In the genomic region with DNA sequence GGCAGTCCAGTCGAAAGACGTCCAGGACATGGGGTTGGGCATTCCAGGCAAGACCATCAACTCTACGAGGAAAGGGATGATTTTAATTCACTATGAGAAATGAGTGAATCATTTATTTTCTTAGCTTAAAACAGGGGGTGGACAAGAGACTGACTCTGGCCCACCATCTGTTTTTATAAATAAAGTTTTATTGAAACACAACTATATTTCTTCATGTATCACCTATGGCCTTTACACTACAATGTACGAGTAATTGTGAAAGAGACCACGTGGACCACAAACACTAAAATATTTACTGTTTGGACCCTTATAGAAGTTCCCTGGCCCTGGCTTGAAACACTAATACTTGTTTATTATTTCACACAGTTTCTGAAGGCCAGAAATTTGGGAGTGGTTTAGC, we compare ENCODE assay signal across 8 cellular contexts. TPM values are rescaled to one million over a fixed set of nuclear protein-coding genes. Genes with fewer than 3 reads are reported as not detected.
"Had no signal": no experiment of that assay in that cellular context is flagged by ENCODE, and none has a peak within 500 bp of the region (broad histone marks: within the 10 kb centered on the region; RNA-seq: fewer than 3 reads in every experiment).

No MANE protein-coding gene starts in this region.

- FAIRE-seq: HTR-8/SVneo had no signal

- DNase-seq: IMR-90, KBM-7, KG1 had no signal

- H3K4me2 ChIP-seq: KMS-11 had no signal

- H3K9ac ChIP-seq: KMS-11 had no signal

- H3K27ac ChIP-seq: HL-60, KMS-11 had no signal

RNA-seq across cellular contexts. Expression of a gene that starts 15.6 kb away (rescaled TPM):
- total RNA-seq: HT-29, IMR-90 had no signal
- polyA plus RNA-seq: IgD-negative memory B cell, IMR-90 had no signal
